Comparison of ENCODE assay signal across 16 cellular contexts in genomic region chr7:18873674-18874341, GRCh38.
DNase-seq lines count a peak whose midpoint lies in the region; ATAC-seq, FAIRE-seq and TF ChIP-seq lines count a peak whose summit lies in the region.
"Had no signal": no experiment of that assay in that cellular context is flagged by ENCODE, and none has a peak within 500 bp of the region (broad histone marks: within the 10 kb centered on the region; RNA-seq: fewer than 3 reads in every experiment).

No MANE protein-coding gene starts in this region.

- no peak overlapping the region for H2BK5ac ChIP-seq in trophoblast cell (ENCODE audit: low read depth, low read length, poor library complexity)

- H3K14ac ChIP-seq in trophoblast cell (ENCODE audit: low read length) = no peak overlapping the region

- no peaks in the 10 kb centered on the region for H3K4me1 Mint-ChIP-seq in astrocyte (ENCODE audit: low read depth, unreplicated experiment)

- H3K27me3 Mint-ChIP-seq in astrocyte (ENCODE audit: low read depth, unreplicated experiment) = no peaks in the 10 kb centered on the region

- H3K9ac ChIP-seq in astrocyte (ENCODE audit: low read length) (no peak overlapping the region), keratinocyte (ENCODE audit: control insufficient read depth, extremely low read depth, insufficient read depth, low read length) (no peak overlapping the region), trophoblast cell (ENCODE audit: low read length) (no peak overlapping the region)

- DNase-seq in AG20443 (ENCODE audit: low spot score) (peak; percentile 72), HFF-Myc (ENCODE audit: extremely low read depth, low read depth) (no peak), astrocyte (ENCODE audit: low read depth) (no peak), keratinocyte (ENCODE audit: low read depth, low spot score) (no peak), NCI-H524 (lab: John Stamatoyannopoulos, UW) (no peak), trophoblast cell (no peak)
- DNase-seq: activated naive CD4-positive, alpha-beta T cell treated with anti-CD3 and anti-CD28 coated beads, Interleukin-2, amount 50 U/mL, for 16 hours; effector CD4-positive, alpha-beta T cell; NCI-H187; ovary; stimulated activated CD4-positive, alpha-beta T cell treated with anti-CD3 and anti-CD28 coated beads, Interleukin-4, amount 100 ng/mL, for 4 hours; testis had no signal

- H2BK120ac ChIP-seq in trophoblast cell (ENCODE audit: insufficient read depth, low read length, poor library complexity) = no peak overlapping the region

- H3K9me1 ChIP-seq in keratinocyte (ENCODE audit: control insufficient read depth, extremely low read depth, insufficient read depth, low read length) = no peaks in the 10 kb centered on the region

- dilution Hi-C loops in keratinocyte (cut with MboI; ENCODE audit: extremely low pct_ligation_motif_present, low sequenced_read_pairs) = no loop called here

- H3K4me2 ChIP-seq in astrocyte (ENCODE audit: low read length) (no peak overlapping the region), keratinocyte (ENCODE audit: control insufficient read depth, extremely low read depth, insufficient read depth, low read depth, low read length) (no peak overlapping the region), trophoblast cell (ENCODE audit: low read length) (no peak overlapping the region)

- no peaks in the 10 kb centered on the region for H3K4me1 ChIP-seq in astrocyte (ENCODE audit: insufficient read depth, low read length)
- no peaks in the 10 kb centered on the region for H3K4me1 ChIP-seq in keratinocyte (ENCODE audit: control insufficient read depth, extremely low read depth, insufficient read depth, low read length)
- H3K4me1 ChIP-seq in trophoblast cell (ENCODE audit: control insufficient read depth in 1 of 2, insufficient read depth in 2 of 2, low read length in 2 of 2) = no peaks in the 10 kb centered on the region
- H3K4me1 ChIP-seq: testis had no signal

- no peak overlapping the region for H2BK12ac ChIP-seq in trophoblast cell (ENCODE audit: low read length)

- H3K79me2 ChIP-seq in astrocyte (ENCODE audit: insufficient read depth, low read length) (no peaks in the 10 kb centered on the region), keratinocyte (ENCODE audit: control insufficient read depth, insufficient read depth, low read length) (no peaks in the 10 kb centered on the region), trophoblast cell (ENCODE audit: control insufficient read depth, insufficient read depth, low read length, poor library complexity) (no peaks in the 10 kb centered on the region)

- H4K8ac ChIP-seq in trophoblast cell (ENCODE audit: low read depth, low read length) = no peak overlapping the region

- H2AK5ac ChIP-seq in trophoblast cell (ENCODE audit: low read length) = no peak overlapping the region

- no peak overlapping the region for H4K12ac ChIP-seq in trophoblast cell (ENCODE audit: low read depth, low read length)

- no CpG with 5 or more reads among the region's 5 CpGs for WGBS in trophoblast cell (ENCODE audit: extremely low coverage, insufficient coverage, insufficient read length)

- ATAC-seq in GM18858 (IDR thresholded peaks at IDR 0.05; ENCODE audit: unreplicated experiment) = no peak
- no peak for ATAC-seq in GM21723 (IDR thresholded peaks at IDR 0.05; ENCODE audit: unreplicated experiment)
- ATAC-seq: activated CD4-positive, CD25-positive, alpha-beta regulatory T cell treated with anti-CD3 and anti-CD28 coated beads, Interleukin-2, amount 50 U/mL, for 24 hours had no signal

- no peaks in the 10 kb centered on the region for H3K9me3 ChIP-seq in astrocyte (ENCODE audit: insufficient read depth, low read depth, low read length)
- H3K9me3 ChIP-seq in keratinocyte (ENCODE audit: control insufficient read depth, low read depth, low read length) = no peaks in the 10 kb centered on the region
- no peaks in the 10 kb centered on the region for H3K9me3 ChIP-seq in trophoblast cell (ENCODE audit: insufficient read depth, low read depth, low read length)
- H3K9me3 ChIP-seq: ovary, testis had no signal

- no peak overlapping the region for H3K4me3 Mint-ChIP-seq in astrocyte (ENCODE audit: unreplicated experiment)

- H3K79me1 ChIP-seq in trophoblast cell (ENCODE audit: low read length) = no peaks in the 10 kb centered on the region

- no peaks in the 10 kb centered on the region for H3K36me3 Mint-ChIP-seq in astrocyte (ENCODE audit: low read depth, unreplicated experiment)

- H2AFZ ChIP-seq in astrocyte (ENCODE audit: low read depth, low read length) (no peak overlapping the region), keratinocyte (ENCODE audit: control insufficient read depth, low read length) (no peak overlapping the region), trophoblast cell (ENCODE audit: insufficient read depth, low read length, poor library complexity) (no peak overlapping the region)

- H3K4ac ChIP-seq in trophoblast cell (ENCODE audit: low read depth, low read length) = no peak overlapping the region

- no peak overlapping the region for H3K4me3 ChIP-seq in HFF-Myc (replicated peaks; ENCODE audit: low read depth, low read length)
- no peak overlapping the region for H3K4me3 ChIP-seq in astrocyte (ENCODE audit: insufficient read depth, low read depth, low read length)
- H3K4me3 ChIP-seq in keratinocyte (ENCODE audit: control insufficient read depth in 2 of 3, extremely low read depth in 1 of 3, insufficient read depth in 2 of 3, low read depth in 1 of 3, low read length in 3 of 3) = no peak overlapping the region
- H3K4me3 ChIP-seq in trophoblast cell (ENCODE audit: low read depth, low read length) = no peak overlapping the region
- H3K4me3 ChIP-seq: ovary, testis had no signal

- no peak overlapping the region for H3K18ac ChIP-seq in trophoblast cell (ENCODE audit: low read length)

- H3K9me3 Mint-ChIP-seq in astrocyte (ENCODE audit: unreplicated experiment) = no peaks in the 10 kb centered on the region

- no peak overlapping the region for H3K27ac Mint-ChIP-seq in astrocyte (ENCODE audit: unreplicated experiment)

- H4K20me1 ChIP-seq in astrocyte (ENCODE audit: insufficient read depth, low read length) (no peaks in the 10 kb centered on the region), keratinocyte (ENCODE audit: control insufficient read depth, extremely low read depth, insufficient read depth, low read length) (no peaks in the 10 kb centered on the region)

- peak; percentile 26 for FAIRE-seq in astrocyte (lab: Jason Lieb, UNC)
- peak; percentile 26 for FAIRE-seq in keratinocyte (lab: Jason Lieb, UNC)

- H3K36me3 ChIP-seq in astrocyte (ENCODE audit: insufficient read depth, low read length) (no peaks in the 10 kb centered on the region), keratinocyte (ENCODE audit: control insufficient read depth in 2 of 2, extremely low read depth in 1 of 2, insufficient read depth in 2 of 2, low read length in 2 of 2) (no peaks in the 10 kb centered on the region), trophoblast cell (ENCODE audit: control insufficient read depth in 1 of 2, insufficient read depth in 2 of 2, low read length in 2 of 2) (no peaks in the 10 kb centered on the region)
- H3K36me3 ChIP-seq: ovary had no signal

- H4K91ac ChIP-seq in trophoblast cell (ENCODE audit: low read depth, low read length) = no peak overlapping the region

- H3K23ac ChIP-seq in trophoblast cell (ENCODE audit: low read length) = no peak overlapping the region

- no peak overlapping the region for H3K27ac ChIP-seq in astrocyte (ENCODE audit: low read depth, low read length)
- H3K27ac ChIP-seq in keratinocyte (ENCODE audit: control insufficient read depth, insufficient read depth, low read length) = no peak overlapping the region
- no peak overlapping the region for H3K27ac ChIP-seq in trophoblast cell (ENCODE audit: low read depth, low read length)
- H3K27ac ChIP-seq: HL-60, ovary, testis had no signal

- H3K27me3 ChIP-seq in astrocyte (ENCODE audit: insufficient read depth, low read length) (no peaks in the 10 kb centered on the region), keratinocyte (ENCODE audit: control insufficient read depth, extremely low read depth, insufficient read depth, low read length) (no peaks in the 10 kb centered on the region), trophoblast cell (ENCODE audit: insufficient read depth, low read length) (no peaks in the 10 kb centered on the region)
- H3K27me3 ChIP-seq: ovary, testis had no signal

- TF ChIP-seq CTCF in HFF-Myc (IDR thresholded peaks at IDR 0.05; ENCODE audit: low read depth, low read length, missing control alignments) (peak; percentile 69), astrocyte (IDR thresholded peaks at IDR 0.05; ENCODE audit: insufficient read depth, low read depth, low read length) (peak; percentile 23), keratinocyte (optimal IDR thresholded peaks at IDR 0.05 in 1 of 3, IDR thresholded peaks at IDR 0.05 in 1 of 3, conservative IDR thresholded peaks at IDR 0.05 in 1 of 3; ENCODE audit: extremely low read depth in 1 of 3, insufficient read depth in 2 of 3, low read length in 3 of 3) (peak; percentile 28 to 62 (median 60))
